ENCODE assay signal across 13 cellular contexts in the genomic region with DNA sequence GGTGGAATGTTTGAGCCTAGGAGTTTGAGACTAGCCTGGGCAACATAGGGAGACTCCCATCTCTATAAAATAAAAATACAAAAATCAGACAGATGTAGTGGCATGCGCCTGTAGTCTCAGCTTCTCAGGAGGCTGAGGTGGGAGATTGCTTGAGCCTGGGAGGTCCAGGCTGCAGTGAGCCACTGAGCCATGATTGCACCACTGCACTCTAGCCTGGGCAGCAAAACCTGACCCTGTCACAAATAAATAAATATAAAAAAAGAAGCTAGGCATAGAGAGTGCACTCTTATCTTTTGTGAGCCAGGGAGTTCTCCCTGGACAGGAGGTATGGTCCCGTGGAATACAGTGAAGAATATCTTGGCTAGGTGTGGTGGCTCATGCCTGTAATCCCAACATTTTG. TPM values are rescaled to one million over a fixed set of nuclear protein-coding genes. Genes with fewer than 3 reads are reported as not detected.
DNase-seq lines count a peak whose midpoint lies in the region; ATAC-seq and TF ChIP-seq lines count a peak whose summit lies in the region.
"Had no signal": no experiment of that assay in that cellular context is flagged by ENCODE, and none has a peak within 500 bp of the region (broad histone marks: within the 10 kb centered on the region; RNA-seq: fewer than 3 reads in every experiment).

No MANE protein-coding gene starts in this region.

- H4K20me1 ChIP-seq in OCI-LY1 (ENCODE audit: insufficient read depth, low read length), result no peaks in the 10 kb centered on the region

- H3F3A ChIP-seq in OCI-LY1 (ENCODE audit: insufficient read depth, low read length), result no peaks in the 10 kb centered on the region

- no peaks in the 10 kb centered on the region for H3K9me2 ChIP-seq in OCI-LY1 (ENCODE audit: low read depth, low read length)

- H3K36me3 ChIP-seq in breast epithelium (no peaks in the 10 kb centered on the region), OCI-LY1 (ENCODE audit: insufficient read depth, low read length) (no peaks in the 10 kb centered on the region), vagina (no peaks in the 10 kb centered on the region), thyroid gland (no peaks in the 10 kb centered on the region)
- H3K36me3 ChIP-seq: pancreas had no signal

- no peaks in the 10 kb centered on the region for H3K4me1 ChIP-seq in breast epithelium
- peaks cover 10% of the 10 kb centered on the region for H3K4me1 ChIP-seq in OCI-LY1 (ENCODE audit: insufficient read depth, low read length, severe bottlenecking)
- H3K4me1 ChIP-seq in vagina, result peaks cover 16% of the 10 kb centered on the region
- no peaks in the 10 kb centered on the region for H3K4me1 ChIP-seq in thyroid gland
- H3K4me1 ChIP-seq: pancreas had no signal

- H2AFZ ChIP-seq in OCI-LY1 (ENCODE audit: low read length), result no peak overlapping the region

- POLR2A ChIA-PET in MCF 10A (lab: Yijun Ruan, JAX), result interaction anchor here (0.7 to 4.5 kb wide), 5 partner anchors 9 to 108 kb away, joined by 3 to 51 read pairs (median 13); a partner anchor contains a TSS

- ATAC-seq in HG02884 (IDR thresholded peaks at IDR 0.05; ENCODE audit: unreplicated experiment) (peak; percentile 15), Right ventricle myocardium superior (ENCODE audit: poor library complexity) (no peak)

- TF ChIP-seq CTCF in MCF 10A (IDR thresholded peaks at IDR 0.05; ENCODE audit: unreplicated experiment) (no peak), breast epithelium (IDR thresholded peaks at IDR 0.05) (no peak), OCI-LY1 (IDR thresholded peaks at IDR 0.05; ENCODE audit: low read length) (no peak), vagina (IDR thresholded peaks at IDR 0.05) (no peak), thyroid gland (IDR thresholded peaks at IDR 0.05) (no peak)

- no peaks in the 10 kb centered on the region for H3K27me3 ChIP-seq in breast epithelium
- no peaks in the 10 kb centered on the region for H3K27me3 ChIP-seq in OCI-LY1 (ENCODE audit: insufficient read depth, low read length)
- no peaks in the 10 kb centered on the region for H3K27me3 ChIP-seq in vagina
- H3K27me3 ChIP-seq in thyroid gland, result no peaks in the 10 kb centered on the region
- H3K27me3 ChIP-seq: dorsolateral prefrontal cortex, pancreas had no signal

- no peak for TF ChIP-seq POLR2A in breast epithelium (IDR thresholded peaks at IDR 0.05)
- no peak for TF ChIP-seq POLR2A in vagina (IDR thresholded peaks at IDR 0.05)
- no peak for TF ChIP-seq POLR2A in thyroid gland (IDR thresholded peaks at IDR 0.05)

- H3K9ac ChIP-seq in OCI-LY1 (ENCODE audit: low read length), result no peak overlapping the region

- peaks cover 49% of the 10 kb centered on the region for H3K4me1 Mint-ChIP-seq in MCF 10A (ENCODE audit: insufficient read depth, unreplicated experiment)
- no peaks in the 10 kb centered on the region for H3K4me1 Mint-ChIP-seq in activated naive CD4-positive, alpha-beta T cell treated with anti-CD3 and anti-CD28 coated beads for 36 hours (ENCODE audit: low read depth)

- CTCF ChIA-PET in MCF 10A (lab: Yijun Ruan, JAX), result interaction anchor here (0.6 to 1.4 kb wide), 7 partner anchors 9 to 183 kb away, joined by 3 to 8 read pairs (median 3); no protein-coding TSS in a partner anchor
- CTCF ChIA-PET in activated naive CD4-positive, alpha-beta T cell treated with anti-CD3 and anti-CD28 coated beads for 36 hours (lab: Charles Lee), result no interaction called here

- 92 to 93% methylated on average over 2 of the region's 2 CpGs for WGBS in thyroid gland, 2 donors

- H3K4me2 ChIP-seq in OCI-LY1 (ENCODE audit: low read length), result peak overlapping the region; percentile 50; the same call in 1 of the 2 replicates

- H3K9me3 ChIP-seq in breast epithelium (no peaks in the 10 kb centered on the region), OCI-LY1 (ENCODE audit: low read length) (no peaks in the 10 kb centered on the region), vagina (no peaks in the 10 kb centered on the region), thyroid gland (no peaks in the 10 kb centered on the region)
- H3K9me3 ChIP-seq: pancreas had no signal

- H3K79me2 ChIP-seq in OCI-LY1 (ENCODE audit: insufficient read depth, low read length), result no peaks in the 10 kb centered on the region

- no peak overlapping the region for H3K27ac ChIP-seq in breast epithelium
- H3K27ac ChIP-seq in OCI-LY1 (ENCODE audit: low read depth, low read length, poor library complexity, severe bottlenecking), result no peak overlapping the region
- H3K27ac ChIP-seq in vagina, result peak overlapping the region; percentile 27
- H3K27ac ChIP-seq in thyroid gland, result no peak overlapping the region
- H3K27ac ChIP-seq: 22Rv1, pancreas had no signal

- intact Hi-C loops in MCF 10A (cut with micrococcal nuclease), result no loop called here
- intact Hi-C loops in breast epithelium (cut with DNase I; ENCODE audit: low total_unique reads), result no loop called here
- intact Hi-C loops in vagina (cut with DNase I), result no loop called here
- intact Hi-C loops in Right ventricle myocardium superior (cut with DNase I), result no loop called here
- intact Hi-C loops in activated naive CD4-positive, alpha-beta T cell treated with anti-CD3 and anti-CD28 coated beads for 36 hours (cut with micrococcal nuclease), result no loop called here
- intact Hi-C loops in thyroid gland (cut with DNase I), result no loop called here

- H3K4me3 Mint-ChIP-seq in MCF 10A (ENCODE audit: unreplicated experiment), result no peak overlapping the region
- H3K4me3 Mint-ChIP-seq in activated naive CD4-positive, alpha-beta T cell treated with anti-CD3 and anti-CD28 coated beads for 36 hours, result no peak overlapping the region

- H3K27me3 Mint-ChIP-seq in MCF 10A (ENCODE audit: insufficient read depth, unreplicated experiment), result no peaks in the 10 kb centered on the region
- H3K27me3 Mint-ChIP-seq in activated naive CD4-positive, alpha-beta T cell treated with anti-CD3 and anti-CD28 coated beads for 36 hours (ENCODE audit: low read depth), result no peaks in the 10 kb centered on the region

- H3K4me3 ChIP-seq in breast epithelium (peak overlapping the region in 1 of 3 donors; percentile 6), OCI-LY1 (ENCODE audit: low read depth, low read length, poor library complexity, severe bottlenecking) (no peak overlapping the region), vagina (no peak overlapping the region), thyroid gland (replicated peaks in 1 of 3) (no peak overlapping the region)
- H3K4me3 ChIP-seq: pancreas had no signal

- peaks cover 6% of the 10 kb centered on the region for H3K36me3 Mint-ChIP-seq in MCF 10A (ENCODE audit: insufficient read depth, unreplicated experiment)
- H3K36me3 Mint-ChIP-seq in activated naive CD4-positive, alpha-beta T cell treated with anti-CD3 and anti-CD28 coated beads for 36 hours (ENCODE audit: low read depth), result no peaks in the 10 kb centered on the region

- H3K27ac Mint-ChIP-seq in MCF 10A (ENCODE audit: low read depth, unreplicated experiment), result peak overlapping the region; percentile 87
- no peak overlapping the region for H3K27ac Mint-ChIP-seq in activated naive CD4-positive, alpha-beta T cell treated with anti-CD3 and anti-CD28 coated beads for 36 hours
- H3K27ac Mint-ChIP-seq: activated T-helper 2 cell treated with anti-CD3 and anti-CD28 coated beads, Interferon-gamma antibody, Interleukin-2, Interleukin-4, amounts not matched to agents 10 μg/mL and 5 μg/mL and 100 μg/mL, durations not matched to agents 14 hours and 24 hours and 36 hours had no signal

- no peaks in the 10 kb centered on the region for H3K9me3 Mint-ChIP-seq in MCF 10A (ENCODE audit: unreplicated experiment)
- no peaks in the 10 kb centered on the region for H3K9me3 Mint-ChIP-seq in activated naive CD4-positive, alpha-beta T cell treated with anti-CD3 and anti-CD28 coated beads for 36 hours
- H3K9me3 Mint-ChIP-seq: activated T-helper 2 cell treated with anti-CD3 and anti-CD28 coated beads, Interferon-gamma antibody, Interleukin-2, Interleukin-4, amounts not matched to agents 10 μg/mL and 5 μg/mL and 100 μg/mL, durations not matched to agents 14 hours and 24 hours and 36 hours had no signal

- DNase-seq in MCF 10A (ENCODE audit: unreplicated experiment) (no peak), breast epithelium (ENCODE audit: low spot score in 2 of 2) (no peak), vagina (ENCODE audit: extremely low spot score in 2 of 2) (no peak), Right ventricle myocardium superior (no peak), thyroid gland (no peak)
- DNase-seq in activated naive CD4-positive, alpha-beta T cell treated with anti-CD3 and anti-CD28 coated beads for 36 hours, result no peak
- DNase-seq: dorsolateral prefrontal cortex, pancreas, T-helper 2 cell had no signal

- BruUV-seq in MCF 10A (replicated peaks; lab: Mats Ljungman, UMichigan), result no TSS peak

RNA-seq across cellular contexts. Expression of a gene that starts 11.0 kb away (rescaled TPM):
- total RNA-seq in MCF 10A (2022) (143 and 160 TPM in 2 replicates), breast epithelium (10 to 100 TPM in 2 of 3 donors, 1 to 10 TPM in 1; 6.9 to 13.1 (median 11.7) TPM), vagina (3.7 TPM), Right ventricle myocardium superior (1.3 TPM), thyroid gland (1 to 10 TPM in 3 of 4 donors, under 1 TPM in 1; 0.93 to 7.8 (median 4.5) TPM)
- total RNA-seq in activated naive CD4-positive, alpha-beta T cell treated with anti-CD3 and anti-CD28 coated beads for 36 hours, result not detected
- total RNA-seq: activated T-helper 2 cell treated with anti-CD3 and anti-CD28 coated beads, Interferon-gamma antibody, Interleukin-2, Interleukin-4, amounts not matched to agents 10 μg/mL and 5 μg/mL and 100 μg/mL, durations not matched to agents 14 hours and 24 hours and 36 hours had no signal

Comparison
In these comparisons a context has a peak if more than half of its experiments do, and no peak if none do; other contexts are left out.
1. RNA of a gene that starts 11.0 kb away (total RNA-seq): 143 to 160 TPM in MCF 10A; 6.9 to 13.1 TPM in breast epithelium, 0.93 to 7.8 TPM in thyroid gland, 3.7 TPM in vagina (single experiment), 1.3 TPM in Right ventricle myocardium superior (single experiment) and not detected in activated naive CD4-positive, alpha-beta T cell treated with anti-CD3 and anti-CD28 coated beads for 36 hours; every median in the first group is over 10 times any median in the second.